1 cellular context compared by ENCODE assay signal in the genomic region with DNA sequence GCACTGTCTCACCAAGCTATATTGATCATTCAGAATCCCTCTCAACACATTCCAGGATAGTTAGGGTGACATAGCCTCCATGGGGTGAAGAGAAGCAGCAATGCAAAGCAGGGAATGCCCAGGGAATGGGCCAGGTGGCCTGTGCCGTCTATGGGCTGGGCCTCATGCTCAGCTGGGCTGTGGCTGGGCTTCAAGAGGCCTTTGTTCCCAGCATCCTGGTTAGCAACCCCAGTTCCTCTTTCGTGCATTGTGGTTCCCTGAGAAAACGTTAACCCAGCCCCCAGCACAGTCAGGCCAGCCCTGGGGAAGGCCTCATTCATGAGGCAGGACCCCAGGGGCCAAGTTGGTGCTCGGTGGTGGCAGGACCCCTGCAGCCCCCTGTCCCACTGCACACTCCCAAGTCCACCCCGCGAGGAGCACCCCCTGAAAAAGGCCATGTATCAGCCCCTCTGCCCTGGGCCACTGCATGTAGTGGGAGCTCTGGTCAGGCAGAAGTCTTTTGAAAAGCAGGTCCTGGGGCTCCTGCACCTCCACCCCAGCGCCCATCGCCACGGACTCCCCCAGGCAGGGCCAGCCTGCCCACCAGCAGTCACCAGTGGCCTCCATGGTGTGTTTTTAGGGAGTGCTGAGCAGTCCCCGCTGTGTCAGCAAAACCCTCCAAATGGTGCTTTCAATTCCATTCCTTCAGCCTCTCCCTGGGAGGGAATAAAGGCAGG.
TF ChIP-seq lines count a peak whose summit lies in the region.

No MANE protein-coding gene starts in this region.

TF ChIP-seq in K562, 482 proteins besides CTCF, POLR2A, EP300 and RAD21 (continued from another document):
- peak; percentile 68; the same call in 1 of the 2 replicates for TF ChIP-seq ZNF41 (CRISPR knock-in tag; conservative IDR thresholded peaks at IDR 0.05)
- TF ChIP-seq, protein P1, sequence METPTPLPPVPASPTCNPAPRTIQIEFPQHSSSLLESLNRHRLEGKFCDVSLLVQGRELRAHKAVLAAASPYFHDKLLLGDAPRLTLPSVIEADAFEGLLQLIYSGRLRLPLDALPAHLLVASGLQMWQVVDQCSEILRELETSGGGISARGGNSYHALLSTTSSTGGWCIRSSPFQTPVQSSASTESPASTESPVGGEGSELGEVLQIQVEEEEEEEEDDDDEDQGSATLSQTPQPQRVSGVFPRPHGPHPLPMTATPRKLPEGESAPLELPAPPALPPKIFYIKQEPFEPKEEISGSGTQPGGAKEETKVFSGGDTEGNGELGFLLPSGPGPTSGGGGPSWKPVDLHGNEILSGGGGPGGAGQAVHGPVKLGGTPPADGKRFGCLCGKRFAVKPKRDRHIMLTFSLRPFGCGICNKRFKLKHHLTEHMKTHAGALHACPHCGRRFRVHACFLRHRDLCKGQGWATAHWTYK (CRISPR knock-in tag; IDR thresholded peaks at IDR 0.05) = peak; percentile 76
